Comparison of ENCODE assay signal across 1 cellular context in the genomic region with DNA sequence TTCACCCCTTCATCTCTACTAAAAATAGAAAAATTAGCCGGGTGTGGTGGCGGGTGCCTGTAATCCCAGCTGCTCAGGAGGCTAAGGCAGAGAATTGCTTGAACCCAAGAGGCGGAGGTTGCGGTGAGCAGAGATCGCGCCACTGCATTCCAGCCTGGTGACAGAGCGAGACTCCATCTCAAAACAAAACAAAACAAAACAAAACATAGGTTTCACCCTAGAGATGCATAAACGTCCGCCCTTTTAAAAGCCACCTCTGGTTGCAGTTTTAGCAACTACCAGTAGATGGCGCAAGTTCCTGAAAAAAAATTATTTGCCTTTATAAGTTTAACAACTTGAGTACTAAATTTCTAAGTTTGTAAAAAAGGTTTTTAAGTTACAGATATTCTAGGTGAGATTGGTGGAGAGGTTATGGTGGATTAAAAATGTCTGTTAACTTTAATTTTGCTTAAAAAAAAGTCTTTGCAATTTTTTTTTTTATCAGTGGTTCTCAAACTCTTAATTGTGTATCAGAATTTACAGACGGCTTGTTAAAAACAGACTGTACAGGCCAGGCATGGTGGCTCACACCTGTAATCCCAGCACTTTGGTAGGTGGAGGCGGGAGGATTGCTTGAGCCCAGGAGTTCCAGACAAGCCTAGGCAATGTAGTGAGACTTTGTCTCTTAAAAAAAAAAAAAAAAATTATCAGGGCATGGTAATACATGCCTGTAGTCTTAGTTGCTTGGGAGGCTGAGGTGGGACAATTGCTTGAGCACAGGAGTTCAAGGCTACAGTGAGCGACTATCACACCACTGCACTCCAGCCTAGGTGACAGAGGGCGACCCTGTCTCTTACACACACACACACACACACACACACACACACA.
TF ChIP-seq lines count a peak whose summit lies in the region.

No MANE protein-coding gene starts in this region.

TF ChIP-seq in HEK293, 187 proteins besides CTCF, POLR2A, EP300 and RAD21 (continued from another document):
- TF ChIP-seq KLF7 (tag by site-specific recombination; IDR thresholded peaks at IDR 0.05; ENCODE audit: borderline replicate concordance) (no peak), ZBTB17 (tag by site-specific recombination; IDR thresholded peaks at IDR 0.05) (0 out of 2 replicates have a peak, but pooled peaks have one; percentile 30), ZNF654 (tag by site-specific recombination; IDR thresholded peaks at IDR 0.05; ENCODE audit: low read depth) (peak; percentile 60)
- TF ChIP-seq, protein P1, sequence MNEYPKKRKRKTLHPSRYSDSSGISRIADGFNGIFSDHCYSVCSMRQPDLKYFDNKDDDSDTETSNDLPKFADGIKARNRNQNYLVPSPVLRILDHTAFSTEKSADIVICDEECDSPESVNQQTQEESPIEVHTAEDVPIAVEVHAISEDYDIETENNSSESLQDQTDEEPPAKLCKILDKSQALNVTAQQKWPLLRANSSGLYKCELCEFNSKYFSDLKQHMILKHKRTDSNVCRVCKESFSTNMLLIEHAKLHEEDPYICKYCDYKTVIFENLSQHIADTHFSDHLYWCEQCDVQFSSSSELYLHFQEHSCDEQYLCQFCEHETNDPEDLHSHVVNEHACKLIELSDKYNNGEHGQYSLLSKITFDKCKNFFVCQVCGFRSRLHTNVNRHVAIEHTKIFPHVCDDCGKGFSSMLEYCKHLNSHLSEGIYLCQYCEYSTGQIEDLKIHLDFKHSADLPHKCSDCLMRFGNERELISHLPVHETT (tag by site-specific recombination; IDR thresholded peaks at IDR 0.05), result peak; percentile 73; the same call in 1 of the 2 replicates
